2 cellular contexts compared by ENCODE assay signal in the genomic region with DNA sequence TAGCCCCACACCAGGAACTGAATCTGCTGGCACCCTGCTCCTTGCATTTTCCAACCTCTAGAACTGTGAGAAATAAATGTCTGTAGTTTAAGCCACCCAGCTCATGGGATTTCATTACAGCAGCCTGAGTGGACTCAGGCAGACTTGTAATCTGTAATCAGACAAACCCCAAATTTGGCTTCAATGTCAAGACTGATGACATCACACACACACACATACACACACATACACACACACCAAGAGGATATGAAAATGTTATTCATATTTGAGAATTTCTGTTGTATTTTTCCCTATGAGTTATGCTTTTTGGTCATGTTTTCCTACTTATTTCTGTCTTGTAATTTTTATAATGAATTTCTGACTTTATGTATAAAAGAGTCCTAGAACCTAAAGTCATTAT.
TF ChIP-seq lines count a peak whose summit lies in the region.

No MANE protein-coding gene starts in this region.

TF ChIP-seq in HepG2, 621 proteins besides CTCF, POLR2A, EP300 and RAD21:
- TF ChIP-seq CREB1 (IDR thresholded peaks at IDR 0.05) (peak; percentile 75), CREB1 (CRISPR knock-in tag; IDR thresholded peaks at IDR 0.05) (no peak), ATF7 (IDR thresholded peaks at IDR 0.05) (peak; percentile 58), ATF7 (CRISPR knock-in tag; IDR thresholded peaks at IDR 0.05) (no peak), HDAC6 (IDR thresholded peaks at IDR 0.05; ENCODE audit: low read depth, low read length) (no peak), HCFC1 (IDR thresholded peaks at IDR 0.05; ENCODE audit: low read depth, low read length) (no peak), TCF7 (IDR thresholded peaks at IDR 0.05; ENCODE audit: low read depth) (no peak), ELF3 (CRISPR knock-in tag; IDR thresholded peaks at IDR 0.05) (no peak)
- TF ChIP-seq, protein P1, sequence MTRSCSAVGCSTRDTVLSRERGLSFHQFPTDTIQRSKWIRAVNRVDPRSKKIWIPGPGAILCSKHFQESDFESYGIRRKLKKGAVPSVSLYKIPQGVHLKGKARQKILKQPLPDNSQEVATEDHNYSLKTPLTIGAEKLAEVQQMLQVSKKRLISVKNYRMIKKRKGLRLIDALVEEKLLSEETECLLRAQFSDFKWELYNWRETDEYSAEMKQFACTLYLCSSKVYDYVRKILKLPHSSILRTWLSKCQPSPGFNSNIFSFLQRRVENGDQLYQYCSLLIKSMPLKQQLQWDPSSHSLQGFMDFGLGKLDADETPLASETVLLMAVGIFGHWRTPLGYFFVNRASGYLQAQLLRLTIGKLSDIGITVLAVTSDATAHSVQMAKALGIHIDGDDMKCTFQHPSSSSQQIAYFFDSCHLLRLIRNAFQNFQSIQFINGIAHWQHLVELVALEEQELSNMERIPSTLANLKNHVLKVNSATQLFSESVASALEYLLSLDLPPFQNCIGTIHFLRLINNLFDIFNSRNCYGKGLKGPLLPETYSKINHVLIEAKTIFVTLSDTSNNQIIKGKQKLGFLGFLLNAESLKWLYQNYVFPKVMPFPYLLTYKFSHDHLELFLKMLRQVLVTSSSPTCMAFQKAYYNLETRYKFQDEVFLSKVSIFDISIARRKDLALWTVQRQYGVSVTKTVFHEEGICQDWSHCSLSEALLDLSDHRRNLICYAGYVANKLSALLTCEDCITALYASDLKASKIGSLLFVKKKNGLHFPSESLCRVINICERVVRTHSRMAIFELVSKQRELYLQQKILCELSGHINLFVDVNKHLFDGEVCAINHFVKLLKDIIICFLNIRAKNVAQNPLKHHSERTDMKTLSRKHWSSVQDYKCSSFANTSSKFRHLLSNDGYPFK (CRISPR knock-in tag; IDR thresholded peaks at IDR 0.05; ENCODE audit: borderline replicate concordance) = no peak

TF ChIP-seq in IMR-90, 13 proteins besides CTCF, POLR2A, EP300 and RAD21:
- TF ChIP-seq, protein P2, sequence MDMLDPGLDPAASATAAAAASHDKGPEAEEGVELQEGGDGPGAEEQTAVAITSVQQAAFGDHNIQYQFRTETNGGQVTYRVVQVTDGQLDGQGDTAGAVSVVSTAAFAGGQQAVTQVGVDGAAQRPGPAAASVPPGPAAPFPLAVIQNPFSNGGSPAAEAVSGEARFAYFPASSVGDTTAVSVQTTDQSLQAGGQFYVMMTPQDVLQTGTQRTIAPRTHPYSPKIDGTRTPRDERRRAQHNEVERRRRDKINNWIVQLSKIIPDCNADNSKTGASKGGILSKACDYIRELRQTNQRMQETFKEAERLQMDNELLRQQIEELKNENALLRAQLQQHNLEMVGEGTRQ (IDR thresholded peaks at IDR 0.05; ENCODE audit: low read depth, low read length) = no peak
- TF ChIP-seq, protein P3, sequence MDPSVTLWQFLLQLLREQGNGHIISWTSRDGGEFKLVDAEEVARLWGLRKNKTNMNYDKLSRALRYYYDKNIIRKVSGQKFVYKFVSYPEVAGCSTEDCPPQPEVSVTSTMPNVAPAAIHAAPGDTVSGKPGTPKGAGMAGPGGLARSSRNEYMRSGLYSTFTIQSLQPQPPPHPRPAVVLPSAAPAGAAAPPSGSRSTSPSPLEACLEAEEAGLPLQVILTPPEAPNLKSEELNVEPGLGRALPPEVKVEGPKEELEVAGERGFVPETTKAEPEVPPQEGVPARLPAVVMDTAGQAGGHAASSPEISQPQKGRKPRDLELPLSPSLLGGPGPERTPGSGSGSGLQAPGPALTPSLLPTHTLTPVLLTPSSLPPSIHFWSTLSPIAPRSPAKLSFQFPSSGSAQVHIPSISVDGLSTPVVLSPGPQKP (IDR thresholded peaks at IDR 0.05; ENCODE audit: borderline replicate concordance, low read depth, low read length) = no peak
- TF ChIP-seq MAFK (IDR thresholded peaks at IDR 0.05; ENCODE audit: low read depth, low read length) (no peak), RFX5 (IDR thresholded peaks at IDR 0.05; ENCODE audit: low read depth, low read length) (no peak), CEBPB (IDR thresholded peaks at IDR 0.05; ENCODE audit: low read depth, low read length) (no peak), BHLHE40 (IDR thresholded peaks at IDR 0.05; ENCODE audit: low read depth, low read length) (no peak), MXI1 (IDR thresholded peaks at IDR 0.05; ENCODE audit: borderline replicate concordance, low read depth, low read length) (no peak), RCOR1 (IDR thresholded peaks at IDR 0.05; ENCODE audit: insufficient replicate concordance, low read length) (no peak), CHD1 (IDR thresholded peaks at IDR 0.05; ENCODE audit: low read depth, low read length) (no peak), SMC3 (IDR thresholded peaks at IDR 0.05; ENCODE audit: low read depth, low read length) (no peak), NFE2L2 (IDR thresholded peaks at IDR 0.05; ENCODE audit: low read depth, low read length) (no peak), MAZ (IDR thresholded peaks at IDR 0.05; ENCODE audit: borderline replicate concordance, low read depth, low read length) (no peak), FOS (IDR thresholded peaks at IDR 0.05; ENCODE audit: low read depth, low read length) (no peak)
